Comparison of ENCODE assay signal across 8 cellular contexts in the genomic region with DNA sequence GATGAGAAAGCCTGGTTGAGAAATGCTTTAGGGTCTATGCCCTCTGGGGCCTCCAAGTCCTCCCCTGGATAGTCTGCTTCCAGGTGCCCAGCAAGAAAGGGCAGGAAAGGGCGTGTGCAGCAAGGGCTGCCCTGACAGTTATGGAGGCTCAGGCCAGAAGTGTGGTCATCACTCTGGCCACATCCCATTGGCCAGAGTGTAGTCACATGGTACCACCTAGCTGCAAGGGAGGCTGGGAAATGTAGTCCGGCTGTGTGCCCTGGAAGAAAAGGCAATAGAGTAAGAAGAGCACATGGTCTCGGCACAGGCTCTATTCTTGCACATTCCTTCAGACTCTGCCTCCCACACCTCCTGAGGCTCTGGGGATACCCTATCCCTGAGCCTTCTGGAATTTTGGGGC. TPM values are rescaled to one million over a fixed set of nuclear protein-coding genes. Genes with fewer than 3 reads are reported as not detected.
DNase-seq lines count a peak whose midpoint lies in the region; ATAC-seq and TF ChIP-seq lines count a peak whose summit lies in the region.

No MANE protein-coding gene starts in this region.

- H3K9me3 ChIP-seq in OCI-LY7 (ENCODE audit: low read length): no peaks in the 10 kb centered on the region
- no peaks in the 10 kb centered on the region for H3K9me3 ChIP-seq in prostate gland

- no peaks in the 10 kb centered on the region for H3K27me3 ChIP-seq in prostate gland (replicated peaks; ENCODE audit: insufficient read depth)

- POLR2A ChIA-PET in OCI-LY7 (lab: Charles Lee): no interaction called here

- no peaks in the 10 kb centered on the region for H4K20me1 ChIP-seq in OCI-LY7 (ENCODE audit: insufficient read depth, low read length)

- DNase-seq in COR-L47 (lab: John Stamatoyannopoulos, UW) (peak; percentile 23), OCI-LY7 (ENCODE audit: low spot score) (peak; percentile 87), epithelial cell of esophagus (ENCODE audit: low read depth) (peak; percentile 67), NCI-H345 treated with DMSO at 0.1 percent for 48 hours (lab: John Stamatoyannopoulos, UW; ENCODE audit: unreplicated experiment) (no peak), prostate gland (ENCODE audit: low spot score) (no peak)

- H3K79me2 ChIP-seq in OCI-LY7 (ENCODE audit: insufficient read depth, low read depth, low read length): no peaks in the 10 kb centered on the region

- TF ChIP-seq CTCF in OCI-LY7 (conservative IDR thresholded peaks at IDR 0.05; ENCODE audit: low read length): no peak
- no peak for TF ChIP-seq CTCF in epithelial cell of esophagus (IDR thresholded peaks at IDR 0.05; ENCODE audit: insufficient read depth, low read depth, low read length, missing control alignments)
- no peak for TF ChIP-seq CTCF in prostate gland (IDR thresholded peaks at IDR 0.05)

- H3K4me1 ChIP-seq in OCI-LY7 (ENCODE audit: insufficient read depth, low read length, poor library complexity, severe bottlenecking) (peaks cover 61% of the 10 kb centered on the region), prostate gland (replicated peaks) (no peaks in the 10 kb centered on the region)

- no peak overlapping the region for H3K27ac ChIP-seq in OCI-LY7 (ENCODE audit: low read depth, low read length, poor library complexity, severe bottlenecking)
- no peak overlapping the region for H3K27ac ChIP-seq in prostate gland

- no peak overlapping the region for H3K4me2 ChIP-seq in OCI-LY7 (ENCODE audit: low read length)

- intact Hi-C loops in OCI-LY7 (cut with micrococcal nuclease; ENCODE audit: unreplicated experiment) (no loop called here), prostate gland (cut with DNase I) (no loop called here)

- no TSS peak for BruUV-seq in OCI-LY7 (replicated peaks; lab: Mats Ljungman, UMichigan)

- peak overlapping the region; percentile 13; the same call in 1 of the 2 replicates for H2AFZ ChIP-seq in OCI-LY7 (ENCODE audit: low read length)

- 98% methylated on average over 3 of the region's 3 CpGs for WGBS in prostate gland

- CTCF ChIA-PET in OCI-LY7 (lab: Charles Lee; ENCODE audit: unreplicated experiment): no interaction called here

- H3K4me3 ChIP-seq in OCI-LY7 (ENCODE audit: low read depth, low read length, poor library complexity, severe bottlenecking) (no peak overlapping the region), epithelial cell of esophagus (ENCODE audit: low read length) (no peak overlapping the region), prostate gland (no peak overlapping the region)

- no peak for TF ChIP-seq POLR2A in prostate gland (IDR thresholded peaks at IDR 0.05)

- ATAC-seq in GM19467 (IDR thresholded peaks at IDR 0.05; ENCODE audit: unreplicated experiment) (peak; percentile 28), HG03108 (IDR thresholded peaks at IDR 0.05; ENCODE audit: unreplicated experiment) (no peak), GM18861 (IDR thresholded peaks at IDR 0.05; ENCODE audit: unreplicated experiment) (no peak)

- H3K36me3 ChIP-seq in OCI-LY7 (ENCODE audit: insufficient read depth, low read length) (no peaks in the 10 kb centered on the region; the same call in 1 of the 2 replicates), prostate gland (no peaks in the 10 kb centered on the region)

- H3K9me2 ChIP-seq in OCI-LY7 (ENCODE audit: insufficient read depth, low read length): no peaks in the 10 kb centered on the region

RNA-seq across cellular contexts. Expression of a gene that starts 35.7 kb away (rescaled TPM):
- 273 and 306 TPM in 2 replicates for total RNA-seq in OCI-LY7 (2014; rRNA removed; shearing (Covaris generic))
- total RNA-seq in OCI-LY7 (2022): 221 and 256 TPM in 2 replicates
- total RNA-seq in prostate gland: 100 to 1,000 TPM; 147 to 261 TPM

Comparison
In these comparisons a context has a peak if more than half of its experiments do, and no peak if none do; other contexts are left out.
1. DNase-seq: peak in COR-L47 (single experiment), OCI-LY7 (single experiment) and epithelial cell of esophagus (single experiment); none in NCI-H345 treated with DMSO at 0.1 percent for 48 hours (single experiment) and prostate gland (single experiment).